In genomic region chr11:64723117-64723906, GRCh38 we compare ENCODE assay signal across 8 cellular contexts. TPM values are rescaled to one million over a fixed set of nuclear protein-coding genes. Genes with fewer than 3 reads are reported as not detected.
A peak's percentile ranks its signal among the peaks of the same experiment; 100 is the strongest.
DNase-seq lines count a peak whose midpoint lies in the region; ATAC-seq and TF ChIP-seq lines count a peak whose summit lies in the region.

TSS of gene NRXN2 (minus strand) at chr11:64723197. CDS start at chr11:64713699, 9,498 bp downstream.

- H3K27ac ChIP-seq in effector memory CD4-positive, alpha-beta T cell (ENCODE audit: insufficient read depth, low read length, poor library complexity, severe bottlenecking) = peak within 1 kb of the TSS; percentile 78
- H3K27ac ChIP-seq in mesendoderm (ENCODE audit: low read depth, low read length) = no peak within 1 kb of the TSS

- WGBS in mesendoderm (ENCODE audit: extremely low coverage, insufficient coverage, low lambda C conversion rate) = no CpG with 5 or more reads among the region's 66 CpGs

- H3K79me2 ChIP-seq in mesendoderm (ENCODE audit: control insufficient read depth, insufficient read depth, low read length) = no peaks in the 10 kb centered on the region

- DNase-seq in AG10803 (ENCODE audit: low read depth) (peak; percentile 78), GM19238 (ENCODE audit: insufficient read length, low spot score) (peak; percentile 96), NCI-H748 treated with DMSO at 0.1 percent for 48 hours (lab: John Stamatoyannopoulos, UW) (peak; percentile 65), mesendoderm (peak; percentile 88)
- DNase-seq in activated CD8-positive, alpha-beta memory T cell treated with anti-CD3 and anti-CD28 coated beads for 4 hours (ENCODE audit: low read depth in 2 of 2) = peak; percentile 71 to 74
- peak; percentile 75 to 82 (median 80) for DNase-seq in effector memory CD4-positive, alpha-beta T cell
- peak; percentile 61 for DNase-seq in stimulated activated CD8-positive, alpha-beta memory T cell treated with anti-CD3 and anti-CD28 coated beads, Interleukin-15, amount 100 ng/mL, for 1 hour (ENCODE audit: low read depth)

- H4K8ac ChIP-seq in mesendoderm (ENCODE audit: low read depth, low read length) = peak within 1 kb of the TSS; percentile 90

- no peak within 1 kb of the TSS for H2BK120ac ChIP-seq in mesendoderm (ENCODE audit: low read depth, low read length)

- no peak within 1 kb of the TSS for H3K4ac ChIP-seq in mesendoderm (ENCODE audit: low read depth, low read length)

- H4K5ac ChIP-seq in mesendoderm (ENCODE audit: low read length) = no peak within 1 kb of the TSS

- no peaks in the 10 kb centered on the region for H3K9me3 ChIP-seq in effector memory CD4-positive, alpha-beta T cell (ENCODE audit: control insufficient read depth, low read length)

- no peaks in the 10 kb centered on the region for H3K79me1 ChIP-seq in mesendoderm (ENCODE audit: low read length)

- peak; percentile 78 for TF ChIP-seq CTCF in AG10803 (conservative IDR thresholded peaks at IDR 0.05; ENCODE audit: low read length)

- H3K4me2 ChIP-seq in mesendoderm (ENCODE audit: low read length) = peak within 1 kb of the TSS; percentile 66

- no peak within 1 kb of the TSS for H2BK5ac ChIP-seq in mesendoderm (ENCODE audit: low read length)

- H3K4me3 ChIP-seq in AG10803 (ENCODE audit: low read length) = peak within 1 kb of the TSS; percentile 64
- peak within 1 kb of the TSS; percentile 74 for H3K4me3 ChIP-seq in effector memory CD4-positive, alpha-beta T cell (ENCODE audit: insufficient read depth, low read depth, low read length, poor library complexity, severe bottlenecking)
- peak within 1 kb of the TSS; percentile 44 for H3K4me3 ChIP-seq in mesendoderm (ENCODE audit: low read length)

- peak within 1 kb of the TSS; percentile 59 for H3K9ac ChIP-seq in mesendoderm (ENCODE audit: low read length)

- peak; percentile 78 for ATAC-seq in HG03460 (IDR thresholded peaks at IDR 0.05; ENCODE audit: unreplicated experiment)

- H3K36me3 ChIP-seq in effector memory CD4-positive, alpha-beta T cell (ENCODE audit: control insufficient read depth, insufficient read depth, low read length) = peaks cover 20% of the 10 kb centered on the region
- no peaks in the 10 kb centered on the region for H3K36me3 ChIP-seq in mesendoderm (ENCODE audit: control insufficient read depth, insufficient read depth, low read length)

- H3K23ac ChIP-seq in mesendoderm (ENCODE audit: low read length) = no peak within 1 kb of the TSS

- peaks cover 7% of the 10 kb centered on the region for H3K4me1 ChIP-seq in effector memory CD4-positive, alpha-beta T cell (ENCODE audit: control insufficient read depth, insufficient read depth, low read length, poor library complexity, severe bottlenecking)
- peaks cover 2% of the 10 kb centered on the region for H3K4me1 ChIP-seq in mesendoderm (ENCODE audit: control insufficient read depth, low read depth, low read length)

- no peak within 1 kb of the TSS for H2BK15ac ChIP-seq in mesendoderm (replicated peaks; ENCODE audit: low read depth)

- peaks cover 12% of the 10 kb centered on the region for H3K27me3 ChIP-seq in effector memory CD4-positive, alpha-beta T cell (replicated peaks; ENCODE audit: control insufficient read depth, insufficient read depth, low read length, poor library complexity, severe bottlenecking)
- peaks cover 6% of the 10 kb centered on the region for H3K27me3 ChIP-seq in mesendoderm (ENCODE audit: insufficient read depth, low read length, poor library complexity)

- H2AK5ac ChIP-seq in mesendoderm (ENCODE audit: low read length) = no peak within 1 kb of the TSS

- peak within 1 kb of the TSS; percentile 80 for H3K56ac ChIP-seq in mesendoderm (ENCODE audit: low read length)

- peak within 1 kb of the TSS; percentile 86 for H3K18ac ChIP-seq in mesendoderm (ENCODE audit: low read length)

RNA-seq across cellular contexts. Expression of gene NRXN2, which starts in this region (rescaled TPM):
- polyA plus RNA-seq in mesendoderm (2013, experiment 1 of 2) = 0.39 TPM
- polyA plus RNA-seq in mesendoderm (2013, experiment 2 of 2) = 0.74 TPM
